In the genomic region with DNA sequence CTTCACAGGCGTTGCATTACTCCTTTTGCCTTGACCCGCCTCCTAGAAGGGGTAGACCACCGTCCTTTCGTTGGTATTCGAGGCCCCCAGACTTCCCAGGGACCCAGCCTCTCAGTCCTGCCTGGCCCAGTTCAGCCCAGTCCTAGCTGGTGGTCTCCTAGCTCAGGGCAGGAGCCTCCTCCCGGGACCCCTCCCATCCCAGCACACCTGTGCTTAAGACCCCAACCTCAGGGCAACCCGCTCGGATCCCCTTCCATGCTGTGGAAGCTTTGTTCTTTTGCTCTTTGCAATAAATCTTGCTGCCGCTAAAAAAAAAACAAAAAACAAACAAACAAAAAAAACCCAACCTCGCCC, we compare ENCODE assay signal across 10 cellular contexts. TPM values are rescaled to one million over a fixed set of nuclear protein-coding genes. Genes with fewer than 3 reads are reported as not detected.
DNase-seq lines count a peak whose midpoint lies in the region; ATAC-seq lines count a peak whose summit lies in the region.
"Had no signal": no experiment of that assay in that cellular context is flagged by ENCODE, and none has a peak within 500 bp of the region (broad histone marks: within the 10 kb centered on the region; RNA-seq: fewer than 3 reads in every experiment).

No MANE protein-coding gene starts in this region.

- H3K27me3 ChIP-seq in iPS-18a (ENCODE audit: control insufficient read depth, insufficient read depth, low read length), result peaks cover 41% of the 10 kb centered on the region

- CTCF ChIA-PET in activated CD4-positive, alpha-beta T cell treated with anti-CD3 and anti-CD28 coated beads for 36 hours (lab: Charles Lee), result interaction anchor here (0.6 to 1.4 kb wide), 5 partner anchors 15 to 653 kb away, joined by 3 to 7 read pairs (median 3); no protein-coding TSS in a partner anchor

- peak overlapping the region; percentile 73 for H3K4me3 ChIP-seq in iPS-18a (ENCODE audit: low read length)

- no peaks in the 10 kb centered on the region for H3K9me3 Mint-ChIP-seq in activated CD4-positive, alpha-beta T cell treated with anti-CD3 and anti-CD28 coated beads for 36 hours (ENCODE audit: low read depth)
- H3K9me3 Mint-ChIP-seq in activated T-helper 1 cell treated with anti-CD3 and anti-CD28 coated beads, Interleukin-12 subunit alpha, Interleukin-12 subunit beta, Interleukin-2, Interleukin-4 antibody, amounts not matched to agents 30 ng/mL and 10 ng/mL and 1 ng/mL, durations not matched to agents 14 hours and 24 hours and 36 hours, result no peaks in the 10 kb centered on the region
- no peaks in the 10 kb centered on the region for H3K9me3 Mint-ChIP-seq in stimulated activated memory B cell treated with anti-CD40 and anti-IgM and Interleukin-4, amounts not matched to agents 10 μg/mL and 1 μg/mL and 100 μg/mL, for 72 hours

- no peak overlapping the region for H3K27ac Mint-ChIP-seq in activated CD4-positive, alpha-beta T cell treated with anti-CD3 and anti-CD28 coated beads for 36 hours
- H3K27ac Mint-ChIP-seq in activated T-helper 1 cell treated with anti-CD3 and anti-CD28 coated beads, Interleukin-12 subunit alpha, Interleukin-12 subunit beta, Interleukin-2, Interleukin-4 antibody, amounts not matched to agents 30 ng/mL and 10 ng/mL and 1 ng/mL, durations not matched to agents 14 hours and 24 hours and 36 hours, result no peak overlapping the region
- H3K27ac Mint-ChIP-seq in stimulated activated memory B cell treated with anti-CD40 and anti-IgM and Interleukin-4, amounts not matched to agents 10 μg/mL and 1 μg/mL and 100 μg/mL, for 72 hours, result no peak overlapping the region

- peak overlapping the region; percentile 52 for H3K4me3 Mint-ChIP-seq in activated CD4-positive, alpha-beta T cell treated with anti-CD3 and anti-CD28 coated beads for 36 hours
- H3K4me3 Mint-ChIP-seq in activated T-helper 1 cell treated with anti-CD3 and anti-CD28 coated beads, Interleukin-12 subunit alpha, Interleukin-12 subunit beta, Interleukin-2, Interleukin-4 antibody, amounts not matched to agents 30 ng/mL and 10 ng/mL and 1 ng/mL, durations not matched to agents 14 hours and 24 hours and 36 hours, result peak overlapping the region; percentile 74
- H3K4me3 Mint-ChIP-seq in stimulated activated memory B cell treated with anti-CD40 and anti-IgM and Interleukin-4, amounts not matched to agents 10 μg/mL and 1 μg/mL and 100 μg/mL, for 72 hours, result peak overlapping the region; percentile 78

- intact Hi-C loops in activated CD4-positive, alpha-beta T cell treated with anti-CD3 and anti-CD28 coated beads for 36 hours (cut with DNase I, micrococcal nuclease), result loop anchor here (2.0 to 10.0 kb wide), 5 partner anchors 49 to 649 kb away; partner anchors contain the start of gene ITGAX (in 1 of the 2)
- intact Hi-C loops in activated T-helper 1 cell treated with anti-CD3 and anti-CD28 coated beads, Interleukin-12 subunit alpha, Interleukin-12 subunit beta, Interleukin-2, Interleukin-4 antibody, amounts not matched to agents 30 ng/mL and 10 ng/mL and 1 ng/mL, durations not matched to agents 14 hours and 24 hours and 36 hours (cut with micrococcal nuclease), result loop anchor here (2.0 to 5.0 kb wide), 3 partner anchors 15 to 226 kb away; partner anchors contain the start of gene ZNF843

- no peak overlapping the region for H3K27ac ChIP-seq in iPS-18a (ENCODE audit: low read length)

- no peaks in the 10 kb centered on the region for H3K36me3 Mint-ChIP-seq in activated CD4-positive, alpha-beta T cell treated with anti-CD3 and anti-CD28 coated beads for 36 hours (ENCODE audit: low read depth)
- peaks cover 2% of the 10 kb centered on the region for H3K36me3 Mint-ChIP-seq in activated T-helper 1 cell treated with anti-CD3 and anti-CD28 coated beads, Interleukin-12 subunit alpha, Interleukin-12 subunit beta, Interleukin-2, Interleukin-4 antibody, amounts not matched to agents 30 ng/mL and 10 ng/mL and 1 ng/mL, durations not matched to agents 14 hours and 24 hours and 36 hours (ENCODE audit: low read depth)
- no peaks in the 10 kb centered on the region for H3K36me3 Mint-ChIP-seq in stimulated activated memory B cell treated with anti-CD40 and anti-IgM and Interleukin-4, amounts not matched to agents 10 μg/mL and 1 μg/mL and 100 μg/mL, for 72 hours

- H3K9ac ChIP-seq in iPS-18a (ENCODE audit: low read length), result no peak overlapping the region

- ATAC-seq in activated CD4-positive, alpha-beta T cell treated with anti-CD3 and anti-CD28 coated beads for 36 hours, result no peak
- ATAC-seq in stimulated activated memory B cell treated with anti-CD40 and anti-IgM and Interleukin-4, amounts not matched to agents 10 μg/mL and 1 μg/mL and 100 μg/mL, for 72 hours, result no peak
- ATAC-seq in GM21717 (IDR thresholded peaks at IDR 0.05; ENCODE audit: unreplicated experiment), result no peak

- no peaks in the 10 kb centered on the region for H3K36me3 ChIP-seq in iPS-18a (ENCODE audit: control insufficient read depth, low read depth, low read length)

- peaks cover 23% of the 10 kb centered on the region for H3K4me1 Mint-ChIP-seq in activated CD4-positive, alpha-beta T cell treated with anti-CD3 and anti-CD28 coated beads for 36 hours
- peaks cover 23% of the 10 kb centered on the region for H3K4me1 Mint-ChIP-seq in activated T-helper 1 cell treated with anti-CD3 and anti-CD28 coated beads, Interleukin-12 subunit alpha, Interleukin-12 subunit beta, Interleukin-2, Interleukin-4 antibody, amounts not matched to agents 30 ng/mL and 10 ng/mL and 1 ng/mL, durations not matched to agents 14 hours and 24 hours and 36 hours (ENCODE audit: low read depth)
- H3K4me1 Mint-ChIP-seq in stimulated activated memory B cell treated with anti-CD40 and anti-IgM and Interleukin-4, amounts not matched to agents 10 μg/mL and 1 μg/mL and 100 μg/mL, for 72 hours, result peaks cover 52% of the 10 kb centered on the region

- POLR2A ChIA-PET in activated CD4-positive, alpha-beta T cell treated with anti-CD3 and anti-CD28 coated beads for 36 hours (lab: Charles Lee), result interaction anchor here (1.2 to 1.7 kb wide), 2 partner anchors 13 to 15 kb away, joined by 6 to 13 read pairs; partner anchors contain the start of gene PYCARD

- no peaks in the 10 kb centered on the region for H3K9me3 ChIP-seq in iPS-18a (ENCODE audit: control insufficient read depth, low read depth, low read length)

- H3K4me1 ChIP-seq in iPS-18a (ENCODE audit: control insufficient read depth, low read depth, low read length), result peaks cover 20% of the 10 kb centered on the region

- H3K27me3 Mint-ChIP-seq in activated CD4-positive, alpha-beta T cell treated with anti-CD3 and anti-CD28 coated beads for 36 hours, result peaks cover 49% of the 10 kb centered on the region
- H3K27me3 Mint-ChIP-seq in activated T-helper 1 cell treated with anti-CD3 and anti-CD28 coated beads, Interleukin-12 subunit alpha, Interleukin-12 subunit beta, Interleukin-2, Interleukin-4 antibody, amounts not matched to agents 30 ng/mL and 10 ng/mL and 1 ng/mL, durations not matched to agents 14 hours and 24 hours and 36 hours (ENCODE audit: insufficient read depth), result peaks cover 36% of the 10 kb centered on the region
- peaks cover 38% of the 10 kb centered on the region for H3K27me3 Mint-ChIP-seq in stimulated activated memory B cell treated with anti-CD40 and anti-IgM and Interleukin-4, amounts not matched to agents 10 μg/mL and 1 μg/mL and 100 μg/mL, for 72 hours

- no peak for DNase-seq in activated CD4-positive, alpha-beta T cell treated with anti-CD3 and anti-CD28 coated beads for 36 hours
- no peak for DNase-seq in activated CD4-positive, alpha-beta T cell treated with anti-CD3 and anti-CD28 coated beads, Interleukin-2, amount 50 U/mL, for 4 hours
- DNase-seq in activated T-helper 1 cell treated with anti-CD3 and anti-CD28 coated beads, Interleukin-12 subunit alpha, Interleukin-12 subunit beta, Interleukin-2, Interleukin-4 antibody, amounts not matched to agents 30 ng/mL and 10 ng/mL and 1 ng/mL, durations not matched to agents 14 hours and 24 hours and 36 hours (ENCODE audit: low spot score), result no peak
- DNase-seq in DMS53 treated with DMSO at 0.1 percent for 48 hours (lab: John Stamatoyannopoulos, UW; ENCODE audit: unreplicated experiment), result no peak
- DNase-seq in NCI-H82 (lab: John Stamatoyannopoulos, UW), result no peak
- DNase-seq: amniotic stem cell, Kasumi-1 had no signal

RNA-seq across cellular contexts. Expression of gene PYDC1, which starts 0.8 kb away (rescaled TPM):
- not detected for total RNA-seq in activated CD4-positive, alpha-beta T cell treated with anti-CD3 and anti-CD28 coated beads for 36 hours
- not detected in 2 replicates for total RNA-seq in activated T-helper 1 cell treated with anti-CD3 and anti-CD28 coated beads, Interleukin-12 subunit alpha, Interleukin-12 subunit beta, Interleukin-2, Interleukin-4 antibody, amounts not matched to agents 30 ng/mL and 10 ng/mL and 1 ng/mL, durations not matched to agents 14 hours and 24 hours and 36 hours

RNA-seq across cellular contexts. Expression of gene TRIM72, which starts 2.2 kb away (rescaled TPM):
- total RNA-seq in activated CD4-positive, alpha-beta T cell treated with anti-CD3 and anti-CD28 coated beads for 36 hours, result under 1 TPM in 1 of 2 experiments, not detected in 1; 0.04 TPM
- total RNA-seq in activated T-helper 1 cell treated with anti-CD3 and anti-CD28 coated beads, Interleukin-12 subunit alpha, Interleukin-12 subunit beta, Interleukin-2, Interleukin-4 antibody, amounts not matched to agents 30 ng/mL and 10 ng/mL and 1 ng/mL, durations not matched to agents 14 hours and 24 hours and 36 hours, result 0.10 and 0.15 TPM in 2 replicates

RNA-seq across cellular contexts. Expression of gene PYCARD, which starts 13.5 kb away (rescaled TPM):
- 1 to 10 TPM; 5.7 TPM for total RNA-seq in activated CD4-positive, alpha-beta T cell treated with anti-CD3 and anti-CD28 coated beads for 36 hours
- 20.9 and 21.2 TPM in 2 replicates for total RNA-seq in activated T-helper 1 cell treated with anti-CD3 and anti-CD28 coated beads, Interleukin-12 subunit alpha, Interleukin-12 subunit beta, Interleukin-2, Interleukin-4 antibody, amounts not matched to agents 30 ng/mL and 10 ng/mL and 1 ng/mL, durations not matched to agents 14 hours and 24 hours and 36 hours

RNA-seq across cellular contexts. Expression of gene FUS, which starts 36.2 kb away (rescaled TPM):
- total RNA-seq in activated CD4-positive, alpha-beta T cell treated with anti-CD3 and anti-CD28 coated beads for 36 hours, result 100 to 1,000 TPM; 647 to 648 TPM
- 950 and 955 TPM in 2 replicates for total RNA-seq in activated T-helper 1 cell treated with anti-CD3 and anti-CD28 coated beads, Interleukin-12 subunit alpha, Interleukin-12 subunit beta, Interleukin-2, Interleukin-4 antibody, amounts not matched to agents 30 ng/mL and 10 ng/mL and 1 ng/mL, durations not matched to agents 14 hours and 24 hours and 36 hours

RNA-seq across cellular contexts. Expression of gene ITGAM, which starts 43.7 kb away (rescaled TPM):
- under 1 TPM; 0.67 to 0.98 TPM for total RNA-seq in activated CD4-positive, alpha-beta T cell treated with anti-CD3 and anti-CD28 coated beads for 36 hours
- total RNA-seq in activated T-helper 1 cell treated with anti-CD3 and anti-CD28 coated beads, Interleukin-12 subunit alpha, Interleukin-12 subunit beta, Interleukin-2, Interleukin-4 antibody, amounts not matched to agents 30 ng/mL and 10 ng/mL and 1 ng/mL, durations not matched to agents 14 hours and 24 hours and 36 hours, result 14.2 and 16.8 TPM in 2 replicates
